In the genomic region with DNA sequence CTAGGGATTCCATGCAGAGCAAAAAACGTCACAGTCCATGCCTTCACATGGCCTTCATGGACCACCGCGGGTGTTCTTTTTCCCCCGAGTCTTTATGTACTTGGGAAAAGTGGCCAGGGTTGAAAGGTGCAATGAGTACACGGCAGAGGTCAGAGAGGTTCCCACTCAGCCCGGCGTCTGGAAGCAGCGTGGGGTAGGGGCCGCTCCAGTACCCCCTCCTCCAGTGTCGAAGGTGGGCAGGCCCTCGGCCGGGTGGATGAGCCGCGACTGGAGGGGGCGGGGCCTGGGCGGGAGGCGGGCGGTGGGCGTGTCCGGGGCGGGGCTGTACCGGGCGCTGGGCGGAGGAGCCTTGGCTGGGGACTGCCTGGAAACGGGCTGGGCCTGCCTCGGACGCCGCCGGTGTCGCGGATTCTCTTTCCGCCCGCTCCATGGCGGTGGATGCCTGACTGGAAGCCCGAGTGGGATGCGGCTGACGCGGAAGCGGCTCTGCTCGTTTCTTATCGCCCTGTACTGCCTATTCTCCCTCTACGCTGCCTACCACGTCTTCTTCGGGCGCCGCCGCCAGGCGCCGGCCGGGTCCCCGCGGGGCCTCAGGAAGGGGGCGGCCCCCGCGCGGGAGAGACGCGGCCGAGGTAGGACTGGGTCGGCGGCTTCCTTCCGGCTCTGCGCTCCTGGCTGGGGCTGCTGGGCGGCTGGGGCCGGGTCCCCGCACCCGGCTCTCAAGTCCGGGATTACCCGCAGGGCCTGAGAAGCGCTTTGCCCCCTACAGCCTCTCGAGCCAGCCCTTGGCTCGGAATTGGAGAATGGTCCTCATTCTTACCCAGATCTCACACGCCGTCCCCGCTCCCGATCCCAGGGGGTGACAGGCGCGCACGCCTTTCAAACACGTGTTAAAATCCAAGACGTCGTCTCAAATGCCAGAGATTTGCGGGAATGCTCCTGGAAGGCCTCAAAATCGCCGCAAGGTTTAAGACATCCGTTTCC, we compare ENCODE assay signal across 8 cellular contexts. TPM values are rescaled to one million over a fixed set of nuclear protein-coding genes. Genes with fewer than 3 reads are reported as not detected.
DNase-seq lines count a peak whose midpoint lies in the region; ATAC-seq and TF ChIP-seq lines count a peak whose summit lies in the region.

A gene with protein sequence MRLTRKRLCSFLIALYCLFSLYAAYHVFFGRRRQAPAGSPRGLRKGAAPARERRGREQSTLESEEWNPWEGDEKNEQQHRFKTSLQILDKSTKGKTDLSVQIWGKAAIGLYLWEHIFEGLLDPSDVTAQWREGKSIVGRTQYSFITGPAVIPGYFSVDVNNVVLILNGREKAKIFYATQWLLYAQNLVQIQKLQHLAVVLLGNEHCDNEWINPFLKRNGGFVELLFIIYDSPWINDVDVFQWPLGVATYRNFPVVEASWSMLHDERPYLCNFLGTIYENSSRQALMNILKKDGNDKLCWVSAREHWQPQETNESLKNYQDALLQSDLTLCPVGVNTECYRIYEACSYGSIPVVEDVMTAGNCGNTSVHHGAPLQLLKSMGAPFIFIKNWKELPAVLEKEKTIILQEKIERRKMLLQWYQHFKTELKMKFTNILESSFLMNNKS (plus strand): TSS at position 412 of the 984 bp plus-strand sequence. CDS start 52 bp downstream, at position 464.

- H3K27me3 ChIP-seq in trophoblast cell (ENCODE audit: insufficient read depth, low read length): no peaks in the 10 kb centered on the region
- no peaks in the 10 kb centered on the region for H3K27me3 ChIP-seq in transverse colon

- peak within 1 kb of the TSS; percentile 83 for H2AK5ac ChIP-seq in trophoblast cell (ENCODE audit: low read length)

- H3K4me2 ChIP-seq in trophoblast cell (ENCODE audit: low read length): peak within 1 kb of the TSS; percentile 85

- H3K36me3 ChIP-seq in trophoblast cell (ENCODE audit: control insufficient read depth in 1 of 2, insufficient read depth in 2 of 2, low read length in 2 of 2) (no peaks in the 10 kb centered on the region), transverse colon (peaks cover 0 to 5% (median 0%) of the 10 kb centered on the region in 4 donors)

- H3K4me3 ChIP-seq in trophoblast cell (ENCODE audit: low read depth, low read length): peak within 1 kb of the TSS; percentile 92
- H3K4me3 ChIP-seq in transverse colon: peak within 1 kb of the TSS; percentile 66 to 93 (median 80)

- peak within 1 kb of the TSS; percentile 99 for H2AFZ ChIP-seq in trophoblast cell (ENCODE audit: insufficient read depth, low read length, poor library complexity)

- no peaks in the 10 kb centered on the region for H3K9me3 ChIP-seq in trophoblast cell (ENCODE audit: insufficient read depth, low read depth, low read length)
- no peaks in the 10 kb centered on the region for H3K9me3 ChIP-seq in transverse colon

- intact Hi-C loops in Right ventricle myocardium superior (cut with DNase I): no loop called here
- intact Hi-C loops in transverse colon (cut with DNase I; ENCODE audit: low total_unique reads): no loop called here

- H4K91ac ChIP-seq in trophoblast cell (ENCODE audit: low read depth, low read length): peak within 1 kb of the TSS; percentile 99

- peak within 1 kb of the TSS; percentile 100 for H4K8ac ChIP-seq in trophoblast cell (ENCODE audit: low read depth, low read length)

- peak within 1 kb of the TSS; percentile 99 for H2BK120ac ChIP-seq in trophoblast cell (ENCODE audit: insufficient read depth, low read length, poor library complexity)

- peak within 1 kb of the TSS; percentile 17 for H3K23ac ChIP-seq in trophoblast cell (ENCODE audit: low read length)

- peak within 1 kb of the TSS; percentile 100 for H3K18ac ChIP-seq in trophoblast cell (ENCODE audit: low read length)

- H3K4me3 Mint-ChIP-seq in activated naive CD8-positive, alpha-beta T cell treated with anti-CD3 and anti-CD28 coated beads, Interleukin-2, amount 50 U/mL, for 24 hours: peak within 1 kb of the TSS; percentile 98

- DNase-seq in NCI-H1105 (lab: John Stamatoyannopoulos, UW) (peak; percentile 80), SW480 (ENCODE audit: low spot score) (peak; percentile 70), Right ventricle myocardium superior (peak; percentile 90), trophoblast cell (peak; percentile 71 to 79), transverse colon (peak; percentile 90)
- DNase-seq in activated naive CD8-positive, alpha-beta T cell treated with anti-CD3 and anti-CD28 coated beads, Interleukin-2, amount 50 U/mL, for 24 hours: peak; percentile 86

- H3K4ac ChIP-seq in trophoblast cell (ENCODE audit: low read depth, low read length): peak within 1 kb of the TSS; percentile 98

- H3K9me3 Mint-ChIP-seq in activated naive CD8-positive, alpha-beta T cell treated with anti-CD3 and anti-CD28 coated beads, Interleukin-2, amount 50 U/mL, for 24 hours: no peaks in the 10 kb centered on the region

- peak within 1 kb of the TSS; percentile 100 for H3K14ac ChIP-seq in trophoblast cell (ENCODE audit: low read length)

- no CpG with 5 or more reads among the region's 86 CpGs for WGBS in trophoblast cell (ENCODE audit: extremely low coverage, insufficient coverage, insufficient read length)
- WGBS in transverse colon (ENCODE audit: low coverage in 1 of 2), 2 donors: 0 to 2% methylated on average over 8 to 62 of the region's 86 CpGs

- H3K4me1 Mint-ChIP-seq in activated naive CD8-positive, alpha-beta T cell treated with anti-CD3 and anti-CD28 coated beads, Interleukin-2, amount 50 U/mL, for 24 hours: peaks cover 15% of the 10 kb centered on the region

- TF ChIP-seq POLR2A in transverse colon (IDR thresholded peaks at IDR 0.05): peak; percentile 64

- peak within 1 kb of the TSS; percentile 87 for H2BK12ac ChIP-seq in trophoblast cell (ENCODE audit: low read length)

- no peaks in the 10 kb centered on the region for H3K27me3 Mint-ChIP-seq in activated naive CD8-positive, alpha-beta T cell treated with anti-CD3 and anti-CD28 coated beads, Interleukin-2, amount 50 U/mL, for 24 hours

- peak within 1 kb of the TSS; percentile 97 for H3K9ac ChIP-seq in trophoblast cell (ENCODE audit: low read length)

- H3K27ac ChIP-seq in trophoblast cell (ENCODE audit: low read depth, low read length) (peak within 1 kb of the TSS; percentile 93), transverse colon (peak within 1 kb of the TSS; percentile 89 to 96 (median 92))

- peaks cover 10% of the 10 kb centered on the region for H3K79me1 ChIP-seq in trophoblast cell (ENCODE audit: low read length)

- peak within 1 kb of the TSS; percentile 100 for H2BK5ac ChIP-seq in trophoblast cell (ENCODE audit: low read depth, low read length, poor library complexity)

- peak; percentile 1 for TF ChIP-seq CTCF in GM12873 (IDR thresholded peaks at IDR 0.05; ENCODE audit: insufficient read depth, low read depth, low read length, missing control alignments)
- no peak for TF ChIP-seq CTCF in transverse colon (IDR thresholded peaks at IDR 0.05)

- peak within 1 kb of the TSS; percentile 93 for H3K27ac Mint-ChIP-seq in activated naive CD8-positive, alpha-beta T cell treated with anti-CD3 and anti-CD28 coated beads, Interleukin-2, amount 50 U/mL, for 24 hours

- in situ Hi-C loops in transverse colon (cut with MboI; ENCODE audit: low pct_ligation_motif_present in 1 of 4, low pct_unique_long_range_greater_than_20kb in 1 of 4, low sequenced_read_pairs in 3 of 4): no loop called here

- H4K12ac ChIP-seq in trophoblast cell (ENCODE audit: low read depth, low read length): peak within 1 kb of the TSS; percentile 100

- no peak for TF ChIP-seq EP300 in transverse colon (IDR thresholded peaks at IDR 0.05; ENCODE audit: low read depth)

- H3K79me2 ChIP-seq in trophoblast cell (ENCODE audit: control insufficient read depth, insufficient read depth, low read length, poor library complexity): peaks cover 7% of the 10 kb centered on the region

- no peaks in the 10 kb centered on the region for H3K4me1 ChIP-seq in trophoblast cell (ENCODE audit: control insufficient read depth in 1 of 2, insufficient read depth in 2 of 2, low read length in 2 of 2)
- peaks cover 0 to 14% (median 8%) of the 10 kb centered on the region in 4 donors for H3K4me1 ChIP-seq in transverse colon

- ATAC-seq in HG02642 (IDR thresholded peaks at IDR 0.05; ENCODE audit: poor library complexity, unreplicated experiment): peak; percentile 96
- peak; percentile 97 for ATAC-seq in activated naive CD8-positive, alpha-beta T cell treated with anti-CD3 and anti-CD28 coated beads, Interleukin-2, amount 50 U/mL, for 24 hours
- peak; percentile 100 for ATAC-seq in Right ventricle myocardium superior (ENCODE audit: poor library complexity)

- peaks cover 34% of the 10 kb centered on the region for H3K36me3 Mint-ChIP-seq in activated naive CD8-positive, alpha-beta T cell treated with anti-CD3 and anti-CD28 coated beads, Interleukin-2, amount 50 U/mL, for 24 hours (ENCODE audit: low read depth)

RNA-seq across cellular contexts. Expression of the gene that starts here (rescaled TPM):
- total RNA-seq in Right ventricle myocardium superior (14.3 TPM), transverse colon (10 to 100 TPM in 2 of 4 donors, 1 to 10 TPM in 2; 4.5 to 29.9 (median 14.4) TPM)
- 47.7 and 50.7 TPM in 2 replicates for polyA plus RNA-seq in trophoblast cell (2013)

Comparison
In these comparisons a context has a peak if more than half of its experiments do, and no peak if none do; other contexts are left out.
1. Peak in every context shown above with its lines: DNase-seq, ATAC-seq, H3K4me3 ChIP-seq and H3K27ac ChIP-seq.